In genomic region chr11:117314840-117315239, GRCh38 we compare ENCODE assay signal across 8 cellular contexts. TPM values are rescaled to one million over a fixed set of nuclear protein-coding genes. Genes with fewer than 3 reads are reported as not detected.
DNase-seq lines count a peak whose midpoint lies in the region; ATAC-seq and TF ChIP-seq lines count a peak whose summit lies in the region.

No MANE protein-coding gene starts in this region.

- H3K27ac Mint-ChIP-seq in activated CD4-positive, alpha-beta T cell treated with anti-CD3 and anti-CD28 coated beads, Interleukin-2, amount 10 ng/mL, durations not matched to agents 24 days and 14 days = no peak overlapping the region

- DNase-seq in activated CD4-positive, alpha-beta T cell treated with anti-CD3 and anti-CD28 coated beads, Interleukin-2, amount 10 ng/mL, durations not matched to agents 24 days and 14 days = no peak
- DNase-seq in activated CD4-positive, alpha-beta T cell treated with anti-CD3 and anti-CD28 coated beads for 4 hours = no peak
- DNase-seq in left lobe of liver (ENCODE audit: low spot score) (no peak), suprapubic skin (ENCODE audit: low spot score in 2 of 2) (no peak), NCI-H1105 (lab: John Stamatoyannopoulos, UW) (no peak)
- DNase-seq in stimulated activated CD4-positive, alpha-beta T cell treated with anti-CD3 and anti-CD28 coated beads, Interleukin-12 subunit alpha, Interleukin-12 subunit beta, amount 100 ng/mL, for 4 hours = no peak

- peaks cover 4% of the 10 kb centered on the region for H3K4me1 Mint-ChIP-seq in activated CD4-positive, alpha-beta T cell treated with anti-CD3 and anti-CD28 coated beads, Interleukin-2, amount 10 ng/mL, durations not matched to agents 24 days and 14 days

- H3K36me3 ChIP-seq in suprapubic skin = no peaks in the 10 kb centered on the region

- H3K4me3 ChIP-seq in suprapubic skin = peak overlapping the region; percentile 88

- no peaks in the 10 kb centered on the region for H3K9me3 ChIP-seq in suprapubic skin

- no peaks in the 10 kb centered on the region for H3K9me3 Mint-ChIP-seq in activated CD4-positive, alpha-beta T cell treated with anti-CD3 and anti-CD28 coated beads, Interleukin-2, amount 10 ng/mL, durations not matched to agents 24 days and 14 days

- TF ChIP-seq EP300 in suprapubic skin (IDR thresholded peaks at IDR 0.05) = no peak

- no peaks in the 10 kb centered on the region for H3K27me3 ChIP-seq in suprapubic skin

- H3K27ac ChIP-seq in angular gyrus (ENCODE audit: low read depth, low read length) (peak overlapping the region; percentile 62), suprapubic skin (no peak overlapping the region)

- H3K27me3 Mint-ChIP-seq in activated CD4-positive, alpha-beta T cell treated with anti-CD3 and anti-CD28 coated beads, Interleukin-2, amount 10 ng/mL, durations not matched to agents 24 days and 14 days = peaks cover 60% of the 10 kb centered on the region

- 25% methylated on average over 4 of the region's 10 CpGs for WGBS in suprapubic skin

- H3K4me1 ChIP-seq in suprapubic skin = peaks cover 29% of the 10 kb centered on the region

- no peaks in the 10 kb centered on the region for H3K36me3 Mint-ChIP-seq in activated CD4-positive, alpha-beta T cell treated with anti-CD3 and anti-CD28 coated beads, Interleukin-2, amount 10 ng/mL, durations not matched to agents 24 days and 14 days (ENCODE audit: low read depth)

- peak; percentile 6 for ATAC-seq in left lobe of liver
- ATAC-seq in activated CD4-positive, CD25-positive, alpha-beta regulatory T cell treated with anti-CD3 and anti-CD28 coated beads, Interleukin-2, amount 50 U/mL, for 24 hours = no peak

- no peak for TF ChIP-seq CTCF in suprapubic skin (IDR thresholded peaks at IDR 0.05)

- no peak for TF ChIP-seq POLR2A in suprapubic skin (IDR thresholded peaks at IDR 0.05)

- intact Hi-C loops in activated CD4-positive, alpha-beta T cell treated with anti-CD3 and anti-CD28 coated beads, Interleukin-2, amount 10 ng/mL, durations not matched to agents 24 days and 14 days (cut with micrococcal nuclease) = no loop called here

- peak overlapping the region; percentile 37 for H3K4me3 Mint-ChIP-seq in activated CD4-positive, alpha-beta T cell treated with anti-CD3 and anti-CD28 coated beads, Interleukin-2, amount 10 ng/mL, durations not matched to agents 24 days and 14 days

RNA-seq across cellular contexts. Expression of gene BACE1, which starts 1.2 kb away (rescaled TPM):
- total RNA-seq in activated CD4-positive, alpha-beta T cell treated with anti-CD3 and anti-CD28 coated beads, Interleukin-2, amount 10 ng/mL, durations not matched to agents 24 days and 14 days = 0.33 and 0.40 TPM in 2 replicates
- total RNA-seq in left lobe of liver (38.7 TPM), suprapubic skin (10 to 100 TPM; 13.8 to 35.6 (median 18.0) TPM)

RNA-seq across cellular contexts. Expression of gene CEP164, which starts 12.8 kb away (rescaled TPM):
- 39.0 and 40.1 TPM in 2 replicates for total RNA-seq in activated CD4-positive, alpha-beta T cell treated with anti-CD3 and anti-CD28 coated beads, Interleukin-2, amount 10 ng/mL, durations not matched to agents 24 days and 14 days
- 11.7 TPM for total RNA-seq in left lobe of liver
- 10 to 100 TPM; 22.8 to 56.7 (median 29.7) TPM for total RNA-seq in suprapubic skin

RNA-seq across cellular contexts. Expression of gene BACE1-AS, which starts 23.7 kb away (rescaled TPM):
- total RNA-seq in activated CD4-positive, alpha-beta T cell treated with anti-CD3 and anti-CD28 coated beads, Interleukin-2, amount 10 ng/mL, durations not matched to agents 24 days and 14 days = 5.5 and 5.8 TPM in 2 replicates
- total RNA-seq in left lobe of liver (1.5 TPM), suprapubic skin (10 to 100 TPM in 1 of 4 donors, 1 to 10 TPM in 3; 3.6 to 13.0 (median 6.3) TPM)

Comparison
In these comparisons a context has a peak if more than half of its experiments do, and no peak if none do; other contexts are left out.
1. RNA of gene BACE1, which starts 1.2 kb away (total RNA-seq): 38.7 TPM in left lobe of liver (single experiment) and 13.8 to 35.6 TPM in suprapubic skin; 0.33 to 0.40 TPM in activated CD4-positive, alpha-beta T cell treated with anti-CD3 and anti-CD28 coated beads, Interleukin-2, amount 10 ng/mL, durations not matched to agents 24 days and 14 days; every median in the first group is over 10 times any median in the second.